ENCODE assay signal across 18 cellular contexts in the genomic region with DNA sequence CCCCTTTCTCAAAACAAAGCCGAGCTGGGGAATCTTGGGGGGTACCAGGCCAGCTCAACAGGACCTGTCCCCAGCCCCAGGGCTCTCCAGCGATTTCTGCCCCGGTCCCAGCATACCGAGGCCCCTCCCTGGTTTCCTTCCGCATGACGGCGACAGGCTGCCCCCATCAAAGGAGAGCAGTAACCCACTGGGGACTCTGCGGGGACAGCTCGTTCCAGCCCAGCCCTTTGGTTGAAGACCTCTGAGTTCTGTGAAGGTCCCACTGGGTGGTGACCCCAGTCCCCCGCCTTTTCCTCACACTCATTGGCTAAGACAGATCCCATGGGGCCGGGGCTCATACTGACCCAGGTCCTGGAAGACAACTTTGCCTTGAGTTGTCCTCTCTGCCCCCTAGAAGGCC. TPM values are rescaled to one million over a fixed set of nuclear protein-coding genes. Genes with fewer than 3 reads are reported as not detected.
"Had no signal": no experiment of that assay in that cellular context is flagged by ENCODE, and none has a peak within 500 bp of the region (broad histone marks: within the 10 kb centered on the region; RNA-seq: fewer than 3 reads in every experiment).

No MANE protein-coding gene starts in this region.

- H3K4me3 ChIP-seq: coronary artery, SJSA1, spleen, tibial artery had no signal

- H3K27ac ChIP-seq: SJSA1, spleen, tibial artery, VCaP had no signal

- DNase-seq: activated CD4-positive, alpha-beta T cell treated with anti-CD3 and anti-CD28 coated beads for 36 hours; activated CD8-positive, alpha-beta memory T cell treated with anti-CD3 and anti-CD28 coated beads, Interleukin-2, amount 50 U/mL, for 4 hours; activated CD8-positive, alpha-beta T cell treated with anti-CD3 and anti-CD28 coated beads for 36 hours; activated naive CD4-positive, alpha-beta T cell; central memory CD4-positive, alpha-beta T cell; effector CD4-positive, alpha-beta T cell; hypothalamus; mammary epithelial cell; stimulated activated CD4-positive, alpha-beta T cell treated with anti-CD3 and anti-CD28 coated beads, Interleukin-1b, Interleukin-23, amount 100 ng/mL, for 48 hours; SW 1271; T1000; tibial artery had no signal

- H3K9me3 ChIP-seq: SJSA1, spleen, tibial artery had no signal

- H3K36me3 ChIP-seq: SJSA1, spleen, tibial artery had no signal

- ATAC-seq: activated CD4-positive, alpha-beta T cell treated with anti-CD3 and anti-CD28 coated beads for 36 hours; activated CD8-positive, alpha-beta T cell treated with anti-CD3 and anti-CD28 coated beads for 36 hours; stimulated activated memory B cell treated with anti-CD40 and anti-IgM and Interleukin-4, amounts not matched to agents 10 μg/mL and 1 μg/mL and 100 μg/mL, for 72 hours had no signal

RNA-seq across cellular contexts. Expression of gene SMTNL2, which starts 4.1 kb away (rescaled TPM):
- total RNA-seq: activated CD4-positive, alpha-beta T cell treated with anti-CD3 and anti-CD28 coated beads for 36 hours; activated CD8-positive, alpha-beta T cell treated with anti-CD3 and anti-CD28 coated beads for 36 hours; mammary epithelial cell; SJSA1 had no signal
- polyA plus RNA-seq: mammary epithelial cell had no signal

RNA-seq across cellular contexts. Expression of gene GGT6, which starts 28.0 kb away (rescaled TPM):
- total RNA-seq: activated CD4-positive, alpha-beta T cell treated with anti-CD3 and anti-CD28 coated beads for 36 hours; activated CD8-positive, alpha-beta T cell treated with anti-CD3 and anti-CD28 coated beads for 36 hours; neural crest cell; SJSA1 had no signal

RNA-seq across cellular contexts. Expression of gene ALOX15, which starts 53.1 kb away (rescaled TPM):
- total RNA-seq: activated CD4-positive, alpha-beta T cell treated with anti-CD3 and anti-CD28 coated beads for 36 hours; activated CD8-positive, alpha-beta T cell treated with anti-CD3 and anti-CD28 coated beads for 36 hours; mammary epithelial cell; SJSA1 had no signal
- polyA plus RNA-seq: mammary epithelial cell had no signal
